ENCODE assay signal across 22 cellular contexts in the genomic region with DNA sequence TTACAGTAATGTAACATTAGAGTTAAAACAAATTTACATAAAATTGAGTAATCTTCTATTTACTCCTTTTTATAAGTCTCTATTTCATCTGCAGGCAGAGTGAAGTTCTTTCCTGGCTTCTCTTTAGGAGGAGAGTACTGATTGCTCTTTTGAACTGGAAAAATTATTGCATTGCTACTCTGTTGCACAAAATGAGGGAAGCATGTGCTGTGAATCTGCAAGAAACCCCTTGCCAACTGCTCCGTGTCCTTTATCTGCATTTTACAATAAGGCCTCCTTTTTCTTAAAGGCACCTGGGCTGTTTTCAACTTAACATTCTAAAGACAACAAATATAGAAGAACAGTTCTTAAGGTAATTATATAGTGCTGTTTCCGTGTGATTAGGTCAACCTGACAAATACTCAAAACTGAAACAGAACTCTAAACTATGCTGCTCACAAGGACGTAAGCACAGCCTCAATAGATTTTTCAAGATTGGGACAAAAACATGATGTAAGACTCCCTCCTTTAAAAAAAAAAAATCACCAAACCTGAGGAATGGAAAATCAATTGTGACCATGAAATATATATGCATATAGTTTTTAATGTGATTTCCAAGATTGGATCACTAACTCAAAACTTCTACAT.
A peak's percentile ranks its signal among the peaks of the same experiment; 100 is the strongest.
DNase-seq lines count a peak whose midpoint lies in the region; ATAC-seq, FAIRE-seq and TF ChIP-seq lines count a peak whose summit lies in the region.
"Had no signal": no experiment of that assay in that cellular context is flagged by ENCODE, and none has a peak within 500 bp of the region (broad histone marks: within the 10 kb centered on the region; RNA-seq: fewer than 3 reads in every experiment).

No MANE protein-coding gene starts in this region.

- H3K9me3 ChIP-seq in smooth muscle cell (replicated peaks; ENCODE audit: low read depth) (no peaks in the 10 kb centered on the region), T-helper 17 cell (ENCODE audit: control insufficient read depth, low read length, poor library complexity, severe bottlenecking) (no peaks in the 10 kb centered on the region), mucosa of descending colon (peaks cover 14% of the 10 kb centered on the region)
- H3K9me3 ChIP-seq: sigmoid colon had no signal

- no peak overlapping the region for H3K4me3 Mint-ChIP-seq in T-helper 17 cell
- H3K4me3 Mint-ChIP-seq: T-helper 1 cell treated with Interleukin-12 subunit alpha and Interleukin-12 subunit beta and Interleukin-4 antibody, amounts not matched to agents 30 μg/mL and 1 μg/mL, for 36 hours had no signal

- H3K36me3 ChIP-seq in smooth muscle cell (ENCODE audit: low read depth) (no peaks in the 10 kb centered on the region), mucosa of descending colon (ENCODE audit: low read depth) (no peaks in the 10 kb centered on the region)
- H3K36me3 ChIP-seq: sigmoid colon had no signal

- H3K4me1 ChIP-seq in smooth muscle cell (ENCODE audit: low read depth) (no peaks in the 10 kb centered on the region), mucosa of descending colon (ENCODE audit: low read depth) (no peaks in the 10 kb centered on the region)

- no peak for ATAC-seq in T-helper 17 cell
- no peak for ATAC-seq in mucosa of descending colon
- ATAC-seq: HepG2 had no signal

- no peak overlapping the region for H3K9ac ChIP-seq in smooth muscle cell (ENCODE audit: low read depth)

- H3F3A ChIP-seq in smooth muscle cell (ENCODE audit: low read depth) = no peaks in the 10 kb centered on the region

- H2AFZ ChIP-seq in smooth muscle cell (ENCODE audit: low read depth) = peak overlapping the region; percentile 62

- no peaks in the 10 kb centered on the region for H4K20me1 ChIP-seq in smooth muscle cell (ENCODE audit: low read depth)

- H3K4me1 Mint-ChIP-seq in T-helper 17 cell = no peaks in the 10 kb centered on the region

- FAIRE-seq in GM12891 (lab: Jason Lieb, UNC) = no peak
- FAIRE-seq: GM18507, HepG2 had no signal

- no peak for TF ChIP-seq POLR2A in GM12891 (IDR thresholded peaks at IDR 0.05; ENCODE audit: low read depth, low read length)

- H3K4me3 ChIP-seq in HFF-Myc (replicated peaks; ENCODE audit: low read depth, low read length) (peak overlapping the region; percentile 23), WI38 (ENCODE audit: low read depth, low read length) (peak overlapping the region; percentile 16; the same call in 1 of the 2 replicates), smooth muscle cell (no peak overlapping the region), mucosa of descending colon (no peak overlapping the region)

- no peaks in the 10 kb centered on the region for H3K27me3 Mint-ChIP-seq in T-helper 17 cell

- H3K27ac ChIP-seq in smooth muscle cell (ENCODE audit: low read depth) = no peak overlapping the region

- H3K27me3 ChIP-seq in smooth muscle cell (ENCODE audit: low read depth) = no peaks in the 10 kb centered on the region
- H3K27me3 ChIP-seq: sigmoid colon had no signal

- DNase-seq in HFF-Myc (ENCODE audit: extremely low read depth, low read depth) (no peak), fibroblast of the conjunctiva (ENCODE audit: low read depth) (peak; percentile 51), smooth muscle cell (lab: John Stamatoyannopoulos, UW; ENCODE audit: unreplicated experiment) (no peak), GM12891 (ENCODE audit: insufficient read length, low spot score) (no peak), T-helper 17 cell (no peak), mucosa of descending colon (no peak)
- no peak for DNase-seq in activated CD8-positive, alpha-beta memory T cell treated with anti-CD3 and anti-CD28 coated beads, Interleukin-2, amount 50 U/mL, for 48 hours
- DNase-seq: activated CD4-positive, CD25-positive, alpha-beta regulatory T cell treated with anti-CD3 and anti-CD28 coated beads, Interleukin-2, amount 50 U/mL, for 72 hours; activated gamma-delta T cell; C1 segment of cervical spinal cord; cortex of kidney; NCI-H2029; NCI-H774; occipital lobe; RPMI8226; sigmoid colon; stimulated activated CD4-positive, alpha-beta T cell treated with anti-CD3 and anti-CD28 coated beads, Interleukin-2, amount 100 ng/mL, for 48 hours; substantia nigra had no signal

- no peaks in the 10 kb centered on the region for H3K79me2 ChIP-seq in smooth muscle cell (ENCODE audit: low read depth)

- no peaks in the 10 kb centered on the region for H3K36me3 Mint-ChIP-seq in T-helper 17 cell (ENCODE audit: low read depth)

- 60% methylated on average over 3 of the region's 3 CpGs for WGBS in smooth muscle cell (ENCODE audit: low lambda C conversion rate)

- TF ChIP-seq CTCF in HFF-Myc (IDR thresholded peaks at IDR 0.05; ENCODE audit: low read depth, low read length, missing control alignments) = no peak
- TF ChIP-seq CTCF in WI38 (IDR thresholded peaks at IDR 0.05; ENCODE audit: low read depth, low read length) = no peak
- no peak for TF ChIP-seq CTCF in smooth muscle cell (IDR thresholded peaks at IDR 0.05; ENCODE audit: borderline replicate concordance, insufficient read depth, poor library complexity, severe bottlenecking)
- no peak for TF ChIP-seq CTCF in mucosa of descending colon (IDR thresholded peaks at IDR 0.05)

- no peak overlapping the region for H3K4me2 ChIP-seq in smooth muscle cell

- intact Hi-C loops in mucosa of descending colon (cut with DNase I, micrococcal nuclease) = no loop called here

- H3K27ac Mint-ChIP-seq in T-helper 17 cell = no peak overlapping the region
- H3K27ac Mint-ChIP-seq: T-helper 1 cell treated with Interleukin-12 subunit alpha and Interleukin-12 subunit beta and Interleukin-4 antibody, amounts not matched to agents 30 μg/mL and 1 μg/mL, for 36 hours had no signal

TF ChIP-seq in GM12891, 5 proteins besides CTCF, POLR2A, EP300 and RAD21:
- TF ChIP-seq POLR2AphosphoS5 (IDR thresholded peaks at IDR 0.05; ENCODE audit: low read depth, low read length) = no peak
- TF ChIP-seq POU2F2 (IDR thresholded peaks at IDR 0.05; ENCODE audit: low read depth, low read length) = no peak
- no peak for TF ChIP-seq SPI1 (IDR thresholded peaks at IDR 0.05; ENCODE audit: low read depth, low read length)
- TF ChIP-seq TAF1 (IDR thresholded peaks at IDR 0.05; ENCODE audit: low read depth, low read length) = no peak
- TF ChIP-seq PAX5 (IDR thresholded peaks at IDR 0.05; ENCODE audit: insufficient read depth, low read length, severe bottlenecking) = no peak

Comparison
In these comparisons a context has a peak if more than half of its experiments do, and no peak if none do; other contexts are left out.
1. H3K4me3 ChIP-seq: peak in HFF-Myc (single experiment) and WI38 (single experiment); none in smooth muscle cell (single experiment) and mucosa of descending colon (single experiment).